6 cellular contexts compared by ENCODE assay signal in genomic region chr19:40370253-40370652, GRCh38. TPM values are rescaled to one million over a fixed set of nuclear protein-coding genes. Genes with fewer than 3 reads are reported as not detected.
"Had no signal": no experiment of that assay in that cellular context is flagged by ENCODE, and none has a peak within 500 bp of the region (broad histone marks: within the 10 kb centered on the region; RNA-seq: fewer than 3 reads in every experiment).

No MANE protein-coding gene starts in this region.

RNA-seq across cellular contexts. Expression of gene HIPK4, which starts 19.7 kb away (rescaled TPM):
- total RNA-seq: colonic mucosa, esophagus mucosa, glomerular endothelial cell, kidney epithelial cell, left ventricle myocardium superior, lung microvascular endothelial cell had no signal
